Comparison of ENCODE assay signal across 10 cellular contexts in the genomic region with DNA sequence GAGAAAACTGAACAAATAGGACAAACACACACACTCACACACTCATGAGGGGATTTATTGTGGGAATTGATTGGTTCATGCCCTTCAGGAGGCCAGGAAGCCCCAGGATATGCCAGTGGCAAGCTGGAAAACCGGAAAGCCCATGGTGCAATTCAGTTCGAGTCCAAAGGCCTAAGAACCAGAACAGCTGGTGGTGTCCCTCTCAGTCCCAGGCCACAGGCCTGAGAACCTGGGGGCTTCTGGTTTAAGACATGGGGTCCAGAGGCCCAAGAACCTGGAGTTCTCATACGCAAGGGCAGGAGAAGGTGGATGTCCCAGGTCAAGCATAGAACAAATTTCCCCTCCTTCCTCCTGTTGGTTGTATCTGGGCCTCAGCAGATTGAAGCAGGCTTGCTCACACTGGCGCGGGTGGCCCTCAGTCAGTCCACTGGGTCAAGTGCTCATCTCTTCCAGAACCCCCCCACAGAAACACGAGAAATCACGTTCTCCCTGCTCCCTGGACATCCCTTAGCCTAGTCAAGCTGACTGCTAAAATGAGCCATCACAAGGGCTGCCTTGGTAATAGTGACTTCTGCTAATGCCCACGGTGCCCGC. TPM values are rescaled to one million over a fixed set of nuclear protein-coding genes. Genes with fewer than 3 reads are reported as not detected.
DNase-seq lines count a peak whose midpoint lies in the region; ATAC-seq and TF ChIP-seq lines count a peak whose summit lies in the region.
"Had no signal": no experiment of that assay in that cellular context is flagged by ENCODE, and none has a peak within 500 bp of the region (broad histone marks: within the 10 kb centered on the region; RNA-seq: fewer than 3 reads in every experiment).

No MANE protein-coding gene starts in this region.

- H3K36me3 ChIP-seq in smooth muscle cell (ENCODE audit: low read depth) = no peaks in the 10 kb centered on the region
- H3K36me3 ChIP-seq: vagina had no signal

- no peaks in the 10 kb centered on the region for H3K9me3 ChIP-seq in smooth muscle cell (replicated peaks; ENCODE audit: low read depth)
- H3K9me3 ChIP-seq: vagina had no signal

- peaks cover 42% of the 10 kb centered on the region for H3K27me3 ChIP-seq in smooth muscle cell (ENCODE audit: low read depth)
- H3K27me3 ChIP-seq: vagina had no signal

- H3K4me1 ChIP-seq in smooth muscle cell (ENCODE audit: low read depth) = no peaks in the 10 kb centered on the region

- H3K9ac ChIP-seq in smooth muscle cell (ENCODE audit: low read depth) = no peak overlapping the region

- no peaks in the 10 kb centered on the region for H3K9me3 Mint-ChIP-seq in activated CD8-positive, alpha-beta memory T cell treated with anti-CD3 and anti-CD28 coated beads, Interleukin-2, amount 10 ng/mL, durations not matched to agents 7 days and 5 days (ENCODE audit: low read depth)

- DNase-seq in activated CD8-positive, alpha-beta memory T cell treated with anti-CD3 and anti-CD28 coated beads, Interleukin-2, amount 10 ng/mL, durations not matched to agents 7 days and 5 days = no peak
- no peak for DNase-seq in activated CD8-positive, alpha-beta memory T cell treated with anti-CD3 and anti-CD28 coated beads for 24 hours
- DNase-seq in foreskin fibroblast (no peak), smooth muscle cell (lab: John Stamatoyannopoulos, UW; ENCODE audit: unreplicated experiment) (no peak), SK-N-DZ (ENCODE audit: low spot score) (no peak)
- no peak for DNase-seq in activated effector memory CD4-positive, alpha-beta T cell treated with Interleukin-2 at 50 U/mL for 16 hours
- DNase-seq: activated CD4-positive, CD25-positive, alpha-beta regulatory T cell had no signal

- no peaks in the 10 kb centered on the region for H4K20me1 ChIP-seq in smooth muscle cell (ENCODE audit: low read depth)

- H3F3A ChIP-seq in smooth muscle cell (ENCODE audit: low read depth) = no peaks in the 10 kb centered on the region

- H2AFZ ChIP-seq in smooth muscle cell (ENCODE audit: low read depth) = no peak overlapping the region

- peak overlapping the region; percentile 67 for H3K4me2 ChIP-seq in smooth muscle cell

- H3K79me2 ChIP-seq in smooth muscle cell (ENCODE audit: low read depth) = no peaks in the 10 kb centered on the region

- peak overlapping the region; percentile 24; the same call in 1 of the 2 replicates for H3K4me3 ChIP-seq in WI38 (ENCODE audit: low read depth, low read length)
- peak overlapping the region; percentile 33 to 41 for H3K4me3 ChIP-seq in foreskin fibroblast (ENCODE audit: low read depth in 1 of 2, low read length in 2 of 2)
- no peak overlapping the region for H3K4me3 ChIP-seq in smooth muscle cell

- CTCF ChIA-PET in activated CD8-positive, alpha-beta memory T cell treated with anti-CD3 and anti-CD28 coated beads, Interleukin-2, amount 10 ng/mL, durations not matched to agents 7 days and 5 days (lab: Charles Lee) = interaction anchor here (0.8 to 9.7 kb wide), 23 partner anchors 8 to 756 kb away, joined by 3 to 88 read pairs (median 5); a partner anchor contains a TSS

- no peak for TF ChIP-seq CTCF in WI38 (IDR thresholded peaks at IDR 0.05; ENCODE audit: low read depth, low read length)
- no peak for TF ChIP-seq CTCF in foreskin fibroblast (IDR thresholded peaks at IDR 0.05; ENCODE audit: low read depth, low read length)
- TF ChIP-seq CTCF in smooth muscle cell (IDR thresholded peaks at IDR 0.05; ENCODE audit: borderline replicate concordance, insufficient read depth, poor library complexity, severe bottlenecking) = no peak

- peaks cover 52% of the 10 kb centered on the region for H3K27me3 Mint-ChIP-seq in activated CD8-positive, alpha-beta memory T cell treated with anti-CD3 and anti-CD28 coated beads, Interleukin-2, amount 10 ng/mL, durations not matched to agents 7 days and 5 days

- 77% methylated on average over 9 of the region's 9 CpGs for WGBS in smooth muscle cell (ENCODE audit: low lambda C conversion rate)

- no peaks in the 10 kb centered on the region for H3K36me3 Mint-ChIP-seq in activated CD8-positive, alpha-beta memory T cell treated with anti-CD3 and anti-CD28 coated beads, Interleukin-2, amount 10 ng/mL, durations not matched to agents 7 days and 5 days

- no peak overlapping the region for H3K4me3 Mint-ChIP-seq in activated CD8-positive, alpha-beta memory T cell treated with anti-CD3 and anti-CD28 coated beads, Interleukin-2, amount 10 ng/mL, durations not matched to agents 7 days and 5 days

- peak; percentile 32 for ATAC-seq in activated CD8-positive, alpha-beta memory T cell treated with anti-CD3 and anti-CD28 coated beads, Interleukin-2, amount 10 ng/mL, durations not matched to agents 7 days and 5 days
- no peak for ATAC-seq in GM21447 (IDR thresholded peaks at IDR 0.05; ENCODE audit: unreplicated experiment)

- H3K27ac Mint-ChIP-seq in activated CD8-positive, alpha-beta memory T cell treated with anti-CD3 and anti-CD28 coated beads, Interleukin-2, amount 10 ng/mL, durations not matched to agents 7 days and 5 days = no peak overlapping the region

- no peak overlapping the region for H3K27ac ChIP-seq in smooth muscle cell (ENCODE audit: low read depth)
- H3K27ac ChIP-seq: vagina had no signal

- peaks cover 11% of the 10 kb centered on the region for H3K4me1 Mint-ChIP-seq in activated CD8-positive, alpha-beta memory T cell treated with anti-CD3 and anti-CD28 coated beads, Interleukin-2, amount 10 ng/mL, durations not matched to agents 7 days and 5 days

RNA-seq across cellular contexts. Expression of a gene that starts 50.1 kb away (rescaled TPM):
- total RNA-seq in activated CD8-positive, alpha-beta memory T cell treated with anti-CD3 and anti-CD28 coated beads, Interleukin-2, amount 10 ng/mL, durations not matched to agents 7 days and 5 days = 1,000 to 10,000 TPM; 1,759 to 1,893 TPM
- 988 and 1,486 TPM in 2 replicates for total RNA-seq in smooth muscle cell
- polyA plus RNA-seq in smooth muscle cell = 744 and 789 TPM in 2 replicates
- 3,712 and 4,687 TPM in 2 replicates for polyA plus RNA-seq in SK-N-DZ (2014; cell fraction: cytosol; rRNA removed)
- 1,219 and 2,794 TPM in 2 replicates for polyA plus RNA-seq in SK-N-DZ (2014; cell fraction: nucleus; rRNA removed)
